Comparison of ENCODE assay signal across 8 cellular contexts in the genomic region with DNA sequence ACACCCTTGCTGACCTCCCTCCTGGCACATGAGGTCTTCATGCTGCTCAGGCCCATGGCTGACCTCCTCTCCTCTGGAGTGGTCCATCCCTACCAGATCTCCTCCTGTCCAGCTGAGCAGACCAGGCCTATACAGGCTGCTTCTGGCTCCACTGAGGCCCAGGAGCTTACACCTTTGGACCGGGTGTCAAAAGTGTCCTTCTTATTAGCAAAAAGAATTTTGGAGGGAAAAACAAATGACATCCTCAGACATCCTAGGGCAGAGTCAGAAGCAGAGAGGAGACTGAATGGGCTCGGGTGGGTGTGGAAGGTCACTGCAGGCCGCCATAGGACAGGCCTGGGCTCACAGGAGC. TPM values are rescaled to one million over a fixed set of nuclear protein-coding genes. Genes with fewer than 3 reads are reported as not detected.
DNase-seq lines count a peak whose midpoint lies in the region; ATAC-seq and TF ChIP-seq lines count a peak whose summit lies in the region.

No MANE protein-coding gene starts in this region.

- peak overlapping the region; percentile 72 for H3K27ac Mint-ChIP-seq in T-helper 2 cell treated with Interferon-gamma antibody and Interleukin-4, amounts not matched to agents 5 μg/mL and 100 μg/mL, for 36 hours
- peak overlapping the region; percentile 4 to 95 for H3K27ac Mint-ChIP-seq in activated naive CD4-positive, alpha-beta T cell treated with anti-CD3 and anti-CD28 coated beads, Interleukin-2, amount 50 U/mL, for 72 hours

- no peaks in the 10 kb centered on the region for H3K27me3 Mint-ChIP-seq in T-helper 2 cell treated with Interferon-gamma antibody and Interleukin-4, amounts not matched to agents 5 μg/mL and 100 μg/mL, for 36 hours (ENCODE audit: low read depth)

- DNase-seq in T-helper 2 cell treated with Interferon-gamma antibody and Interleukin-4, amounts not matched to agents 5 μg/mL and 100 μg/mL, for 36 hours (ENCODE audit: low spot score): no peak
- DNase-seq in T-helper 2 cell (no peak), substantia nigra (lab: John Stamatoyannopoulos, UW) (no peak), C1 segment of cervical spinal cord (lab: John Stamatoyannopoulos, UW) (no peak)
- DNase-seq in activated naive CD4-positive, alpha-beta T cell treated with anti-CD3 and anti-CD28 coated beads, Interleukin-2, amount 50 U/mL, for 72 hours (ENCODE audit: low spot score in 2 of 2): no peak

- peak overlapping the region in 1 of 2 donors; percentile 21 for H3K9ac ChIP-seq in liver (ENCODE audit: low read depth in 1 of 2, low read length in 2 of 2)

- no peak for TF ChIP-seq RAD21 in liver (IDR thresholded peaks at IDR 0.05)

- H3K36me3 ChIP-seq in liver (ENCODE audit: control insufficient read depth in 4 of 4, insufficient read depth in 3 of 4, low read depth in 1 of 4, low read length in 3 of 4): no peaks in the 10 kb centered on the region

- 81% methylated on average over 3 of the region's 3 CpGs for WGBS in liver

- peaks cover 0 to 12% (median 7%) of the 10 kb centered on the region in 4 donors for H3K4me1 ChIP-seq in liver (ENCODE audit: control insufficient read depth in 4 of 4, insufficient read depth in 4 of 4, low read length in 3 of 4)

- peak overlapping the region; percentile 86 to 97 for H3K27ac ChIP-seq in liver (ENCODE audit: low read depth in 1 of 2, low read length in 2 of 2)
- peak overlapping the region; percentile 94 for H3K27ac ChIP-seq in substantia nigra (ENCODE audit: low read depth, low read length, poor library complexity, severe bottlenecking)

- no peaks in the 10 kb centered on the region for H3K27me3 ChIP-seq in liver (ENCODE audit: control insufficient read depth in 4 of 4, insufficient read depth in 4 of 4, low read length in 3 of 4)

- peak overlapping the region; percentile 77 for H3K4me3 Mint-ChIP-seq in T-helper 2 cell treated with Interferon-gamma antibody and Interleukin-4, amounts not matched to agents 5 μg/mL and 100 μg/mL, for 36 hours

- TF ChIP-seq CTCF in liver (IDR thresholded peaks at IDR 0.05; ENCODE audit: low read depth, low read length, missing input control): no peak

- H3K4me3 ChIP-seq in liver (ENCODE audit: low read depth in 1 of 3, low read length in 3 of 3): no peak overlapping the region

- H3K9me3 ChIP-seq in liver (ENCODE audit: control insufficient read depth in 4 of 4, low read length in 3 of 4): no peaks in the 10 kb centered on the region

- no peaks in the 10 kb centered on the region for H3K36me3 Mint-ChIP-seq in T-helper 2 cell treated with Interferon-gamma antibody and Interleukin-4, amounts not matched to agents 5 μg/mL and 100 μg/mL, for 36 hours (ENCODE audit: low read depth)
- no peaks in the 10 kb centered on the region for H3K36me3 Mint-ChIP-seq in activated naive CD4-positive, alpha-beta T cell treated with anti-CD3 and anti-CD28 coated beads, Interleukin-2, amount 50 U/mL, for 72 hours

- no peak for ATAC-seq in activated naive CD4-positive, alpha-beta T cell treated with anti-CD3 and anti-CD28 coated beads, Interleukin-2, amount 50 U/mL, for 72 hours
- ATAC-seq in GM18517 (IDR thresholded peaks at IDR 0.05; ENCODE audit: unreplicated experiment): no peak
- no peak for ATAC-seq in GM21381 (IDR thresholded peaks at IDR 0.05; ENCODE audit: unreplicated experiment)

- H3K4me1 Mint-ChIP-seq in T-helper 2 cell treated with Interferon-gamma antibody and Interleukin-4, amounts not matched to agents 5 μg/mL and 100 μg/mL, for 36 hours (ENCODE audit: low read depth): peaks cover 18% of the 10 kb centered on the region

- no peaks in the 10 kb centered on the region for H3K9me3 Mint-ChIP-seq in T-helper 2 cell treated with Interferon-gamma antibody and Interleukin-4, amounts not matched to agents 5 μg/mL and 100 μg/mL, for 36 hours
- H3K9me3 Mint-ChIP-seq in activated naive CD4-positive, alpha-beta T cell treated with anti-CD3 and anti-CD28 coated beads, Interleukin-2, amount 50 U/mL, for 72 hours: no peaks in the 10 kb centered on the region

TF ChIP-seq in liver, 16 proteins besides CTCF, POLR2A, EP300 and RAD21:
- TF ChIP-seq YY1 (IDR thresholded peaks at IDR 0.05) (no peak), RXRA (IDR thresholded peaks at IDR 0.05) (no peak)

RNA-seq across cellular contexts. Expression of a gene that starts 38.1 kb away (rescaled TPM):
- total RNA-seq in activated naive CD4-positive, alpha-beta T cell treated with anti-CD3 and anti-CD28 coated beads, Interleukin-2, amount 50 U/mL, for 72 hours: 100 to 1,000 TPM; 181 to 211 TPM
- total RNA-seq in liver: 10 to 100 TPM; 56.8 to 86.2 TPM
- 10 to 100 TPM; 26.6 to 34.8 TPM for polyA plus RNA-seq in liver
